38 cellular contexts compared by ENCODE assay signal in the genomic region with DNA sequence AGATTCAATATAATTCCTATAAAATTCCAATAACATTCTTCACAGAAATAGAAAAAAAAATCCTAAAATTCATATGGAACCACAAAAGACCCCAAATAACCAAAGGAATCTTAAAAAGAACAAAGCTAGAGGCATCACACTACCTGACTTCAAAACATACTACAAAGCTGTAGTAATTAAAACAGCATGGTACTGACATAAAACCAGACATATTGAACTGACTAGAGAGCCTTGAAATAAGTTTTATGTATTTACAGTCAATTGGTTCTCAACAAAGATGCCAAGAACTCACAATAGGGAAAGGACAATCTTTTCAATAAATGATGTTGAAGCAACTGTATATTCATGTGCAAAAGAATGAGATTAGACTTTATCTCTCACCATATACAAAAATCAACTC. TPM values are rescaled to one million over a fixed set of nuclear protein-coding genes. Genes with fewer than 3 reads are reported as not detected.
"Had no signal": no experiment of that assay in that cellular context is flagged by ENCODE, and none has a peak within 500 bp of the region (broad histone marks: within the 10 kb centered on the region; RNA-seq: fewer than 3 reads in every experiment).

No MANE protein-coding gene starts in this region.

- H3K27ac ChIP-seq: adrenal gland, ascending aorta, body of pancreas, brain microvascular endothelial cell, breast epithelium, cardiac muscle cell had no signal

- H3K9me3 ChIP-seq: adrenal gland, ascending aorta, body of pancreas had no signal

- H3K4me1 ChIP-seq: adrenal gland, ascending aorta, body of pancreas, breast epithelium had no signal

- H3K27me3 ChIP-seq: ascending aorta, body of pancreas, brain microvascular endothelial cell, cardiac muscle cell had no signal

- FAIRE-seq: astrocyte, bronchial epithelial cell had no signal

- H3K36me3 ChIP-seq: adrenal gland, ascending aorta, brain microvascular endothelial cell, breast epithelium, cardiac muscle cell had no signal

- DNase-seq: activated effector memory CD4-positive, alpha-beta T cell treated with anti-CD3 and anti-CD28 coated beads, Interleukin-2, amount 50 U/mL, for 16 hours; activated effector memory CD4-positive, alpha-beta T cell treated with Interleukin-2 at 50 U/mL for 16 hours; activated gamma-delta T cell; activated gamma-delta T cell treated with Interleukin-2 at 50 U/mL for 16 hours; activated naive CD4-positive, alpha-beta T cell; activated naive CD4-positive, alpha-beta T cell treated with anti-CD3 and anti-CD28 coated beads for 36 hours; activated naive CD4-positive, alpha-beta T cell treated with anti-CD3 and anti-CD28 coated beads, Interleukin-2, amount 10 ng/mL, durations not matched to agents 7 days and 5 days; activated naive CD4-positive, alpha-beta T cell treated with anti-CD3 and anti-CD28 coated beads, Interleukin-2, amount 50 U/mL, for 16 hours; activated naive CD4-positive, alpha-beta T cell treated with Interleukin-2 at 50 U/mL for 16 hours; activated naive CD8-positive, alpha-beta T cell treated with anti-CD3 and anti-CD28 coated beads for 36 hours; activated naive CD8-positive, alpha-beta T cell treated with anti-CD3 and anti-CD28 coated beads, Interleukin-2, amount 10 ng/mL, durations not matched to agents 7 days and 5 days; activated naive CD8-positive, alpha-beta T cell treated with anti-CD3 and anti-CD28 coated beads, Interleukin-2, amount 50 U/mL, for 24 hours; activated T-cell treated with anti-CD3 and anti-CD28 coated beads, Interleukin-2, amount 50 U/mL, for 4 hours; activated T-cell treated with anti-CD3 and anti-CD28 coated beads, Interleukin-2, amount 50 U/mL, for 48 hours; activated T-cell treated with anti-CD3 and anti-CD28 coated beads, Interleukin-2, amount 50 U/mL, for 72 hours; adrenal gland; amniotic stem cell; amygdala; anterior cingulate cortex; aorta; body of pancreas; brain microvascular endothelial cell; caudate nucleus; central memory CD4-positive, alpha-beta T cell; cerebellar nuclear complex had no signal

- ATAC-seq: activated naive CD4-positive, alpha-beta T cell treated with anti-CD3 and anti-CD28 coated beads, Interleukin-2, amount 50 U/mL, for 72 hours; activated naive CD8-positive, alpha-beta T cell treated with anti-CD3 and anti-CD28 coated beads, Interleukin-2, amount 50 U/mL, for 24 hours; activated T-cell treated with anti-CD3 and anti-CD28 coated beads, Interleukin-2, amount 50 U/mL, for 4 hours; activated T-cell treated with anti-CD3 and anti-CD28 coated beads, Interleukin-2, amount 50 U/mL, for 72 hours; activated T-helper 17 cell treated with anti-CD3 and anti-CD28 coated beads, Interleukin-2, amount 50 U/mL, for 72 hours; body of pancreas had no signal

- H3K4me3 ChIP-seq: adrenal gland, ascending aorta, body of pancreas, breast epithelium, cardiac muscle cell had no signal

RNA-seq across cellular contexts. Expression of a gene that starts 36.9 kb away (rescaled TPM):
- total RNA-seq: activated naive CD4-positive, alpha-beta T cell treated with anti-CD3 and anti-CD28 coated beads for 36 hours; activated naive CD8-positive, alpha-beta T cell treated with anti-CD3 and anti-CD28 coated beads, Interleukin-2, amount 10 ng/mL, durations not matched to agents 7 days and 5 days; activated T-helper 1 cell treated with anti-CD3 and anti-CD28 coated beads, Interleukin-12 subunit alpha, Interleukin-12 subunit beta, Interleukin-2, Interleukin-4 antibody, amounts not matched to agents 30 ng/mL and 10 ng/mL and 1 ng/mL, durations not matched to agents 14 hours and 24 hours and 36 hours; activated T-helper 2 cell treated with anti-CD3 and anti-CD28 coated beads, Interferon-gamma antibody, Interleukin-2, Interleukin-4, amounts not matched to agents 10 μg/mL and 5 μg/mL and 100 μg/mL, durations not matched to agents 14 hours and 24 hours and 36 hours; astrocyte; bronchial epithelial cell; cardiac muscle cell; chondrocyte had no signal
- polyA plus RNA-seq: cardiac muscle cell had no signal

RNA-seq across cellular contexts. Expression of a gene that starts 54.0 kb away (rescaled TPM):
- total RNA-seq: activated naive CD4-positive, alpha-beta T cell treated with anti-CD3 and anti-CD28 coated beads for 36 hours; activated naive CD4-positive, alpha-beta T cell treated with anti-CD3 and anti-CD28 coated beads, Interleukin-2, amount 50 U/mL, for 72 hours; activated naive CD8-positive, alpha-beta T cell treated with anti-CD3 and anti-CD28 coated beads for 36 hours; activated naive CD8-positive, alpha-beta T cell treated with anti-CD3 and anti-CD28 coated beads, Interleukin-2, amount 10 ng/mL, durations not matched to agents 7 days and 5 days; activated T-cell treated with anti-CD3 and anti-CD28 coated beads, Interleukin-2, amount 50 U/mL, for 4 hours; activated T-cell treated with anti-CD3 and anti-CD28 coated beads, Interleukin-2, amount 50 U/mL, for 72 hours; activated T-helper 1 cell treated with anti-CD3 and anti-CD28 coated beads, Interleukin-12 subunit alpha, Interleukin-12 subunit beta, Interleukin-2, Interleukin-4 antibody, amounts not matched to agents 30 ng/mL and 10 ng/mL and 1 ng/mL, durations not matched to agents 14 hours and 24 hours and 36 hours; activated T-helper 17 cell treated with anti-CD3 and anti-CD28 coated beads, Interleukin-2, amount 50 U/mL, for 72 hours; activated T-helper 2 cell treated with anti-CD3 and anti-CD28 coated beads, Interferon-gamma antibody, Interleukin-2, Interleukin-4, amounts not matched to agents 10 μg/mL and 5 μg/mL and 100 μg/mL, durations not matched to agents 14 hours and 24 hours and 36 hours; adrenal gland; aorta; ascending aorta; astrocyte; body of pancreas; breast epithelium; bronchial epithelial cell; cardiac muscle cell; cardiac septum; cerebellum; chondrocyte had no signal
- polyA plus RNA-seq: adipose tissue, adrenal gland, aorta, cardiac muscle cell had no signal
